Comparison of ENCODE assay signal across 8 cellular contexts in genomic region chr14:68506645-68507405, GRCh38.
DNase-seq lines count a peak whose midpoint lies in the region; ATAC-seq and TF ChIP-seq lines count a peak whose summit lies in the region.

No MANE protein-coding gene starts in this region.

- ATAC-seq in GM18858 (IDR thresholded peaks at IDR 0.05; ENCODE audit: unreplicated experiment), result peak; percentile 69
- ATAC-seq in HG02852 (IDR thresholded peaks at IDR 0.05; ENCODE audit: unreplicated experiment), result peak; percentile 56
- ATAC-seq in WTC11, result no peak
- peak; percentile 91 to 92 for ATAC-seq in lower lobe of right lung

- H3K4me1 Mint-ChIP-seq in WTC11, result peaks cover 39% of the 10 kb centered on the region
- H3K4me1 Mint-ChIP-seq in Calu3 (ENCODE audit: low read depth, unreplicated experiment), result peaks cover 14% of the 10 kb centered on the region

- H3K27me3 ChIP-seq in lower lobe of right lung (ENCODE audit: low read depth), result no peaks in the 10 kb centered on the region

- no peaks in the 10 kb centered on the region for H3K9me3 ChIP-seq in lower lobe of right lung

- no peak overlapping the region for H3K4me3 ChIP-seq in lower lobe of right lung

- peaks cover 49% of the 10 kb centered on the region for H3K4me1 ChIP-seq in lower lobe of right lung

- POLR2A ChIA-PET in WTC11 (lab: Charles Lee), result interaction anchor here (0.6 to 1.0 kb wide), 2 partner anchors 176 to 253 kb away, joined by 3 read pairs; no protein-coding TSS in a partner anchor

- no peak for TF ChIP-seq CTCF in WTC11 (IDR thresholded peaks at IDR 0.05)
- TF ChIP-seq CTCF in lower lobe of right lung (IDR thresholded peaks at IDR 0.05), result no peak
- no peak for TF ChIP-seq CTCF in Calu3 (IDR thresholded peaks at IDR 0.05; ENCODE audit: unreplicated experiment)

- DNase-seq in WTC11 (ENCODE audit: low spot score) (no peak), lower lobe of right lung (no peak), NOMO-1 treated with dmso at 0.1 percent for 144 hours (lab: John Stamatoyannopoulos, UW; ENCODE audit: unreplicated experiment) (no peak), NCI-H1694 (lab: John Stamatoyannopoulos, UW) (no peak), cerebellum (ENCODE audit: low spot score) (no peak), Calu3 (no peak)

- intact Hi-C loops in lower lobe of right lung (cut with DNase I), result no loop called here
- intact Hi-C loops in Calu3 (cut with micrococcal nuclease; ENCODE audit: unreplicated experiment), result no loop called here

- CTCF ChIA-PET in WTC11 (lab: Charles Lee) (interaction anchor here (0.6 to 1.0 kb wide), 3 partner anchors 14 to 209 kb away, joined by 3 read pairs; no protein-coding TSS in a partner anchor), Calu3 (lab: Charles Lee) (interaction anchor here (0.5 to 0.8 kb wide), 4 partner anchors 9 to 405 kb away, joined by 3 to 4 read pairs (median 4); no protein-coding TSS in a partner anchor)

- no peak overlapping the region for H3K4me3 Mint-ChIP-seq in WTC11
- H3K4me3 Mint-ChIP-seq in Calu3 (ENCODE audit: low read depth, unreplicated experiment), result no peak overlapping the region

- peak overlapping the region; percentile 76 for H3K27ac ChIP-seq in lower lobe of right lung

- H3K36me3 Mint-ChIP-seq in WTC11, result no peaks in the 10 kb centered on the region
- H3K36me3 Mint-ChIP-seq in Calu3 (ENCODE audit: insufficient read depth, unreplicated experiment), result no peaks in the 10 kb centered on the region

- H3K27ac Mint-ChIP-seq in WTC11, result peak overlapping the region; percentile 57
- H3K27ac Mint-ChIP-seq in Calu3 (ENCODE audit: unreplicated experiment), result no peak overlapping the region

- no peaks in the 10 kb centered on the region for H3K36me3 ChIP-seq in lower lobe of right lung

- H3K9me3 Mint-ChIP-seq in WTC11, result no peaks in the 10 kb centered on the region
- no peaks in the 10 kb centered on the region for H3K9me3 Mint-ChIP-seq in Calu3 (ENCODE audit: low read depth, unreplicated experiment)

- no peaks in the 10 kb centered on the region for H3K27me3 Mint-ChIP-seq in WTC11 (ENCODE audit: low read depth)
- H3K27me3 Mint-ChIP-seq in Calu3 (ENCODE audit: unreplicated experiment), result no peaks in the 10 kb centered on the region

- no TSS peak for BruUV-seq in Calu3 (replicated peaks; lab: Mats Ljungman, UMichigan)

TF ChIP-seq in WTC11, 78 proteins besides CTCF, POLR2A, EP300 and RAD21:
- TF ChIP-seq NFE2L1 (CRISPR knock-in tag; IDR thresholded peaks at IDR 0.05) (no peak), ATF1 (CRISPR knock-in tag; IDR thresholded peaks at IDR 0.05) (no peak), JAZF1 (CRISPR knock-in tag; IDR thresholded peaks at IDR 0.05) (no peak), SOX15 (CRISPR knock-in tag; IDR thresholded peaks at IDR 0.05) (no peak), AR (CRISPR knock-in tag; IDR thresholded peaks at IDR 0.05) (no peak), ATF6 (CRISPR knock-in tag; IDR thresholded peaks at IDR 0.05) (no peak), ZNF232 (CRISPR knock-in tag; IDR thresholded peaks at IDR 0.05) (no peak), NR3C1 (CRISPR knock-in tag; conservative IDR thresholded peaks at IDR 0.05; ENCODE audit: low read depth) (no peak), FOXP1 (CRISPR knock-in tag; IDR thresholded peaks at IDR 0.05; ENCODE audit: borderline replicate concordance) (no peak), STAT6 (CRISPR knock-in tag; conservative IDR thresholded peaks at IDR 0.05; ENCODE audit: low read depth) (no peak), FOXK1 (CRISPR knock-in tag; IDR thresholded peaks at IDR 0.05) (no peak), HMGA2 (CRISPR knock-in tag; IDR thresholded peaks at IDR 0.05) (no peak)
- TF ChIP-seq, protein P1, sequence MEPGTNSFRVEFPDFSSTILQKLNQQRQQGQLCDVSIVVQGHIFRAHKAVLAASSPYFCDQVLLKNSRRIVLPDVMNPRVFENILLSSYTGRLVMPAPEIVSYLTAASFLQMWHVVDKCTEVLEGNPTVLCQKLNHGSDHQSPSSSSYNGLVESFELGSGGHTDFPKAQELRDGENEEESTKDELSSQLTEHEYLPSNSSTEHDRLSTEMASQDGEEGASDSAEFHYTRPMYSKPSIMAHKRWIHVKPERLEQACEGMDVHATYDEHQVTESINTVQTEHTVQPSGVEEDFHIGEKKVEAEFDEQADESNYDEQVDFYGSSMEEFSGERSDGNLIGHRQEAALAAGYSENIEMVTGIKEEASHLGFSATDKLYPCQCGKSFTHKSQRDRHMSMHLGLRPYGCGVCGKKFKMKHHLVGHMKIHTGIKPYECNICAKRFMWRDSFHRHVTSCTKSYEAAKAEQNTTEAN (CRISPR knock-in tag; IDR thresholded peaks at IDR 0.05), result no peak
- TF ChIP-seq, protein P2, sequence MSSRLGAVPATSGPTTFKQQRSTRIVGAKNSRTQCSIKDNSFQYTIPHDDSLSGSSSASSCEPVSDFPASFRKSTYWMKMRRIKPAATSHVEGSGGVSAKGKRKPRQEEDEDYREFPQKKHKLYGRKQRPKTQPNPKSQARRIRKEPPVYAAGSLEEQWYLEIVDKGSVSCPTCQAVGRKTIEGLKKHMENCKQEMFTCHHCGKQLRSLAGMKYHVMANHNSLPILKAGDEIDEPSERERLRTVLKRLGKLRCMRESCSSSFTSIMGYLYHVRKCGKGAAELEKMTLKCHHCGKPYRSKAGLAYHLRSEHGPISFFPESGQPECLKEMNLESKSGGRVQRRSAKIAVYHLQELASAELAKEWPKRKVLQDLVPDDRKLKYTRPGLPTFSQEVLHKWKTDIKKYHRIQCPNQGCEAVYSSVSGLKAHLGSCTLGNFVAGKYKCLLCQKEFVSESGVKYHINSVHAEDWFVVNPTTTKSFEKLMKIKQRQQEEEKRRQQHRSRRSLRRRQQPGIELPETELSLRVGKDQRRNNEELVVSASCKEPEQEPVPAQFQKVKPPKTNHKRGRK (CRISPR knock-in tag; IDR thresholded peaks at IDR 0.05; ENCODE audit: borderline replicate concordance), result no peak
- TF ChIP-seq, protein P3, sequence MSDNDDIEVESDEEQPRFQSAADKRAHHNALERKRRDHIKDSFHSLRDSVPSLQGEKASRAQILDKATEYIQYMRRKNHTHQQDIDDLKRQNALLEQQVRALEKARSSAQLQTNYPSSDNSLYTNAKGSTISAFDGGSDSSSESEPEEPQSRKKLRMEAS (CRISPR knock-in tag; IDR thresholded peaks at IDR 0.05), result no peak
TF ChIP-seq in WTC11: peak in this region for 0.
